In the genomic region with DNA sequence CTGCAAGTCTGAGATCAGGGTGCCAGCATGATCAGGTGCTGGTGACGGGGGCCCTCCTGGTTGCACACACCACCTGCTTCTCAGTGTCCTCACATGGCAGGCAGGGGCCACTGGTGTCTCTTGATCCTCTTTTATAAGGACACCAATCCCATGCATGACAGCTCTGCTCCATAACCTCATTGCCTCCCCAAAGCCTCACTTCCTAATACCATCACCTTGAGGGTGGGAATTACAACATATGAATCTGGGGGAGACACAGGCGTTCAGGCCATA, we compare ENCODE assay signal across 16 cellular contexts. TPM values are rescaled to one million over a fixed set of nuclear protein-coding genes. Genes with fewer than 3 reads are reported as not detected.
DNase-seq lines count a peak whose midpoint lies in the region; ATAC-seq and TF ChIP-seq lines count a peak whose summit lies in the region.
"Had no signal": no experiment of that assay in that cellular context is flagged by ENCODE, and none has a peak within 500 bp of the region (broad histone marks: within the 10 kb centered on the region; RNA-seq: fewer than 3 reads in every experiment).

No MANE protein-coding gene starts in this region.

- no peak overlapping the region for H2BK15ac ChIP-seq in neuronal stem cell (ENCODE audit: low read length)

- peak overlapping the region; percentile 16 for H2BK12ac ChIP-seq in neuronal stem cell (ENCODE audit: low read length)

- no peak overlapping the region for H3K9ac ChIP-seq in neuronal stem cell (ENCODE audit: low read depth, low read length, poor library complexity)

- peak; percentile 6 for DNase-seq in activated naive CD8-positive, alpha-beta T cell treated with anti-CD3 and anti-CD28 coated beads, Interleukin-2, amount 10 ng/mL, durations not matched to agents 7 days and 5 days
- DNase-seq in activated naive CD8-positive, alpha-beta T cell treated with anti-CD3 and anti-CD28 coated beads, Interleukin-2, amount 50 U/mL, for 24 hours: no peak
- DNase-seq in RWPE2 (ENCODE audit: low spot score) (peak; percentile 4), neuronal stem cell (ENCODE audit: low spot score) (no peak), NCI-H446 treated with DMSO at 0.1 percent for 48 hours (lab: John Stamatoyannopoulos, UW) (no peak), SHP77 treated with DMSO at 0.1 percent for 48 hours (lab: John Stamatoyannopoulos, UW) (no peak)
- DNase-seq: ACHN; BE2C; C1 segment of cervical spinal cord; CD8-positive, alpha-beta memory T cell; COR-L47; DMS 273 treated with DMSO at 0.1 percent for 48 hours; DMS53 had no signal

- H3K27me3 ChIP-seq in RWPE2 (ENCODE audit: insufficient read depth, poor library complexity, severe bottlenecking) (no peaks in the 10 kb centered on the region), neuronal stem cell (ENCODE audit: control insufficient read depth in 3 of 3, insufficient read depth in 3 of 3, low read depth in 1 of 3, low read length in 3 of 3) (peaks cover 0 to 4% (median 0%) of the 10 kb centered on the region in 3 experiments)
- H3K27me3 ChIP-seq: BE2C had no signal

- no peak overlapping the region for H3K14ac ChIP-seq in neuronal stem cell (ENCODE audit: low read length)

- H3K4me2 ChIP-seq in neuronal stem cell (ENCODE audit: insufficient read depth, low read length, poor library complexity, severe bottlenecking): no peak overlapping the region

- no peak overlapping the region for H2BK5ac ChIP-seq in neuronal stem cell (ENCODE audit: low read length)

- H3K27me3 Mint-ChIP-seq in activated naive CD8-positive, alpha-beta T cell treated with anti-CD3 and anti-CD28 coated beads, Interleukin-2, amount 10 ng/mL, durations not matched to agents 7 days and 5 days: no peaks in the 10 kb centered on the region
- H3K27me3 Mint-ChIP-seq in activated naive CD8-positive, alpha-beta T cell treated with anti-CD3 and anti-CD28 coated beads, Interleukin-2, amount 50 U/mL, for 24 hours: peaks cover 4% of the 10 kb centered on the region
- H3K27me3 Mint-ChIP-seq: CD4-positive, CD25-positive, alpha-beta regulatory T cell had no signal

- no peak overlapping the region for H3K23ac ChIP-seq in neuronal stem cell (ENCODE audit: low read depth, low read length, poor library complexity)

- no peak overlapping the region for H3K27ac ChIP-seq in RWPE2 (ENCODE audit: poor library complexity, severe bottlenecking)
- H3K27ac ChIP-seq in neuronal stem cell (replicated peaks; ENCODE audit: low read length): no peak overlapping the region

- H3K36me3 ChIP-seq in RWPE2 (ENCODE audit: low read depth): no peaks in the 10 kb centered on the region
- no peaks in the 10 kb centered on the region for H3K36me3 ChIP-seq in neuronal stem cell (replicated peaks in 1 of 2; ENCODE audit: control insufficient read depth in 2 of 2, insufficient read depth in 2 of 2, low read length in 2 of 2)
- H3K36me3 ChIP-seq: BE2C, HAP-1 had no signal

- H4K8ac ChIP-seq in neuronal stem cell (ENCODE audit: low read depth, low read length): no peak overlapping the region

- TF ChIP-seq CTCF in RWPE2 (IDR thresholded peaks at IDR 0.05; ENCODE audit: poor library complexity, severe bottlenecking): no peak

- H2BK120ac ChIP-seq in neuronal stem cell (ENCODE audit: low read depth, low read length): no peak overlapping the region

- H3K4me1 ChIP-seq in RWPE2 (ENCODE audit: insufficient read depth, poor library complexity, severe bottlenecking) (no peaks in the 10 kb centered on the region), neuronal stem cell (ENCODE audit: control insufficient read depth in 2 of 2, insufficient read depth in 1 of 2, low read depth in 1 of 2, low read length in 2 of 2) (no peaks in the 10 kb centered on the region)
- H3K4me1 ChIP-seq: BE2C, HAP-1 had no signal

- H3K36me3 Mint-ChIP-seq in activated naive CD8-positive, alpha-beta T cell treated with anti-CD3 and anti-CD28 coated beads, Interleukin-2, amount 10 ng/mL, durations not matched to agents 7 days and 5 days: no peaks in the 10 kb centered on the region
- no peaks in the 10 kb centered on the region for H3K36me3 Mint-ChIP-seq in activated naive CD8-positive, alpha-beta T cell treated with anti-CD3 and anti-CD28 coated beads, Interleukin-2, amount 50 U/mL, for 24 hours (ENCODE audit: low read depth)
- H3K36me3 Mint-ChIP-seq: CD4-positive, CD25-positive, alpha-beta regulatory T cell; CD8-positive, alpha-beta memory T cell had no signal

- H3K4me3 ChIP-seq in RWPE2 (ENCODE audit: severe bottlenecking): no peak overlapping the region
- H3K4me3 ChIP-seq in neuronal stem cell (ENCODE audit: low read length in 2 of 2): no peak overlapping the region
- H3K4me3 ChIP-seq: HAP-1 had no signal

- no peak overlapping the region for H4K91ac ChIP-seq in neuronal stem cell (ENCODE audit: low read depth, low read length, poor library complexity)

- POLR2A ChIA-PET in activated naive CD8-positive, alpha-beta T cell treated with anti-CD3 and anti-CD28 coated beads, Interleukin-2, amount 10 ng/mL, durations not matched to agents 7 days and 5 days (lab: Charles Lee): no interaction called here

- no peak overlapping the region for H3K27ac Mint-ChIP-seq in activated naive CD8-positive, alpha-beta T cell treated with anti-CD3 and anti-CD28 coated beads, Interleukin-2, amount 10 ng/mL, durations not matched to agents 7 days and 5 days
- no peak overlapping the region for H3K27ac Mint-ChIP-seq in activated naive CD8-positive, alpha-beta T cell treated with anti-CD3 and anti-CD28 coated beads, Interleukin-2, amount 50 U/mL, for 24 hours
- H3K27ac Mint-ChIP-seq: CD4-positive, CD25-positive, alpha-beta regulatory T cell had no signal

- no peaks in the 10 kb centered on the region for H3K79me1 ChIP-seq in neuronal stem cell (ENCODE audit: low read depth, low read length)

- no peak for ATAC-seq in activated naive CD8-positive, alpha-beta T cell treated with anti-CD3 and anti-CD28 coated beads, Interleukin-2, amount 10 ng/mL, durations not matched to agents 7 days and 5 days (ENCODE audit: low read depth)
- ATAC-seq in activated naive CD8-positive, alpha-beta T cell treated with anti-CD3 and anti-CD28 coated beads, Interleukin-2, amount 50 U/mL, for 24 hours: no peak
- ATAC-seq in RWPE2 (ENCODE audit: low read depth): no peak
- ATAC-seq: HepG2 had no signal

- no peaks in the 10 kb centered on the region for H3K9me3 ChIP-seq in RWPE2 (ENCODE audit: severe bottlenecking)
- peaks cover 0 to 3% of the 10 kb centered on the region in 2 donors for H3K9me3 ChIP-seq in neuronal stem cell (replicated peaks in 1 of 2; ENCODE audit: control insufficient read depth in 2 of 2, insufficient read depth in 1 of 2, low read depth in 1 of 2, low read length in 2 of 2)
- H3K9me3 ChIP-seq: BE2C, HAP-1 had no signal

- no peaks in the 10 kb centered on the region for H3K9me3 Mint-ChIP-seq in activated naive CD8-positive, alpha-beta T cell treated with anti-CD3 and anti-CD28 coated beads, Interleukin-2, amount 10 ng/mL, durations not matched to agents 7 days and 5 days
- H3K9me3 Mint-ChIP-seq in activated naive CD8-positive, alpha-beta T cell treated with anti-CD3 and anti-CD28 coated beads, Interleukin-2, amount 50 U/mL, for 24 hours: no peaks in the 10 kb centered on the region

- no peak overlapping the region for H3K4me3 Mint-ChIP-seq in activated naive CD8-positive, alpha-beta T cell treated with anti-CD3 and anti-CD28 coated beads, Interleukin-2, amount 10 ng/mL, durations not matched to agents 7 days and 5 days
- no peak overlapping the region for H3K4me3 Mint-ChIP-seq in activated naive CD8-positive, alpha-beta T cell treated with anti-CD3 and anti-CD28 coated beads, Interleukin-2, amount 50 U/mL, for 24 hours
- H3K4me3 Mint-ChIP-seq: CD4-positive, CD25-positive, alpha-beta regulatory T cell; CD8-positive, alpha-beta memory T cell had no signal

- no peak overlapping the region for H2AK5ac ChIP-seq in neuronal stem cell (ENCODE audit: low read depth, low read length)

- no peak overlapping the region for H3K18ac ChIP-seq in neuronal stem cell (ENCODE audit: low read length)

- WGBS in neuronal stem cell (ENCODE audit: extremely low coverage in 2 of 2, insufficient read length in 2 of 2, insufficient replicate concordance in 1 of 2), 2 donors: no CpG with 5 or more reads among the region's 2 CpGs

- no peak overlapping the region for H3K4ac ChIP-seq in neuronal stem cell (ENCODE audit: low read length)

- no peak overlapping the region for H2AFZ ChIP-seq in neuronal stem cell (ENCODE audit: low read length)

- H3K4me1 Mint-ChIP-seq in activated naive CD8-positive, alpha-beta T cell treated with anti-CD3 and anti-CD28 coated beads, Interleukin-2, amount 10 ng/mL, durations not matched to agents 7 days and 5 days: no peaks in the 10 kb centered on the region
- no peaks in the 10 kb centered on the region for H3K4me1 Mint-ChIP-seq in activated naive CD8-positive, alpha-beta T cell treated with anti-CD3 and anti-CD28 coated beads, Interleukin-2, amount 50 U/mL, for 24 hours
- H3K4me1 Mint-ChIP-seq: CD4-positive, CD25-positive, alpha-beta regulatory T cell; CD8-positive, alpha-beta memory T cell had no signal

RNA-seq across cellular contexts. Expression of gene MIER2, which starts 15.0 kb away (rescaled TPM):
- 10 to 100 TPM; 23.4 to 24.9 TPM for total RNA-seq in activated naive CD8-positive, alpha-beta T cell treated with anti-CD3 and anti-CD28 coated beads, Interleukin-2, amount 10 ng/mL, durations not matched to agents 7 days and 5 days
- 40.2 TPM for polyA plus RNA-seq in neuronal stem cell (2013, experiment 1 of 2)
- 41.0 TPM for polyA plus RNA-seq in neuronal stem cell (2013, experiment 2 of 2)

RNA-seq across cellular contexts. Expression of gene C2CD4C, which starts 49.4 kb away (rescaled TPM):
- total RNA-seq in activated naive CD8-positive, alpha-beta T cell treated with anti-CD3 and anti-CD28 coated beads, Interleukin-2, amount 10 ng/mL, durations not matched to agents 7 days and 5 days: not detected
- 13.6 TPM for polyA plus RNA-seq in neuronal stem cell (2013, experiment 1 of 2)
- polyA plus RNA-seq in neuronal stem cell (2013, experiment 2 of 2): 12.7 TPM
- total RNA-seq: CD4-positive, CD25-positive, alpha-beta regulatory T cell; CD8-positive, alpha-beta memory T cell; HepG2 had no signal
- polyA plus RNA-seq: CD4-positive, CD25-positive, alpha-beta regulatory T cell; CD8-positive, alpha-beta memory T cell; HepG2 had no signal

Comparison
In these comparisons a context has a peak if more than half of its experiments do, and no peak if none do; other contexts are left out.
1. DNase-seq: peak in activated naive CD8-positive, alpha-beta T cell treated with anti-CD3 and anti-CD28 coated beads, Interleukin-2, amount 10 ng/mL, durations not matched to agents 7 days and 5 days (single experiment) and RWPE2 (single experiment); none in activated naive CD8-positive, alpha-beta T cell treated with anti-CD3 and anti-CD28 coated beads, Interleukin-2, amount 50 U/mL, for 24 hours (single experiment), neuronal stem cell (single experiment), NCI-H446 treated with DMSO at 0.1 percent for 48 hours (single experiment) and SHP77 treated with DMSO at 0.1 percent for 48 hours (single experiment).